20 cellular contexts compared by ENCODE assay signal in genomic region chr6:121651420-121651819, GRCh38.
DNase-seq lines count a peak whose midpoint lies in the region; FAIRE-seq and TF ChIP-seq lines count a peak whose summit lies in the region.
"Had no signal": no experiment of that assay in that cellular context is flagged by ENCODE, and none has a peak within 500 bp of the region (broad histone marks: within the 10 kb centered on the region; RNA-seq: fewer than 3 reads in every experiment).

No MANE protein-coding gene starts in this region.

- no peak overlapping the region for H4K5ac ChIP-seq in mesendoderm (ENCODE audit: low read length)

- H3K27ac ChIP-seq in endothelial cell of umbilical vein (ENCODE audit: insufficient read depth, low read depth, low read length) (peak overlapping the region; percentile 98), smooth muscle cell (ENCODE audit: low read depth) (peak overlapping the region; percentile 21), mesendoderm (ENCODE audit: low read depth, low read length) (no peak overlapping the region)
- H3K27ac ChIP-seq: epithelial cell of prostate, GM23248, RWPE1 had no signal

- no peaks in the 10 kb centered on the region for H3K9me3 Mint-ChIP-seq in activated naive CD4-positive, alpha-beta T cell treated with anti-CD3 and anti-CD28 coated beads, Interleukin-2, amount 10 ng/mL, durations not matched to agents 7 days and 5 days
- H3K9me3 Mint-ChIP-seq: central memory CD8-positive, alpha-beta T cell; neural crest cell had no signal

- H3K27me3 Mint-ChIP-seq in activated naive CD4-positive, alpha-beta T cell treated with anti-CD3 and anti-CD28 coated beads, Interleukin-2, amount 10 ng/mL, durations not matched to agents 7 days and 5 days, result no peaks in the 10 kb centered on the region
- H3K27me3 Mint-ChIP-seq: central memory CD8-positive, alpha-beta T cell had no signal

- H3K36me3 ChIP-seq in endothelial cell of umbilical vein (ENCODE audit: control insufficient read depth in 2 of 2, extremely low read depth in 1 of 2, insufficient read depth in 2 of 2, low read length in 2 of 2), result no peaks in the 10 kb centered on the region
- no peaks in the 10 kb centered on the region for H3K36me3 ChIP-seq in smooth muscle cell (ENCODE audit: low read depth)
- H3K36me3 ChIP-seq in mesendoderm (ENCODE audit: control insufficient read depth, insufficient read depth, low read length), result no peaks in the 10 kb centered on the region

- intact Hi-C loops in endothelial cell of umbilical vein (cut with micrococcal nuclease), result loop anchor here (1.0 to 5.0 kb wide), 3 partner anchors 76 to 381 kb away; no protein-coding TSS in a partner anchor

- H3K9ac ChIP-seq in endothelial cell of umbilical vein (replicated peaks; ENCODE audit: extremely low read depth, insufficient read depth, low read length) (peak overlapping the region; percentile 77), smooth muscle cell (ENCODE audit: low read depth) (no peak overlapping the region), mesendoderm (ENCODE audit: low read length) (no peak overlapping the region)
- H3K9ac ChIP-seq: GM23248 had no signal

- H3K27me3 ChIP-seq in endothelial cell of umbilical vein (ENCODE audit: control insufficient read depth in 2 of 2, insufficient read depth in 2 of 2, low read length in 2 of 2) (no peaks in the 10 kb centered on the region), smooth muscle cell (ENCODE audit: low read depth) (no peaks in the 10 kb centered on the region), mesendoderm (ENCODE audit: insufficient read depth, low read length, poor library complexity) (no peaks in the 10 kb centered on the region)

- no peak overlapping the region for H3K23ac ChIP-seq in mesendoderm (ENCODE audit: low read length)

- no peaks in the 10 kb centered on the region for H3K79me1 ChIP-seq in mesendoderm (ENCODE audit: low read length)

- H2BK120ac ChIP-seq in mesendoderm (ENCODE audit: low read depth, low read length), result no peak overlapping the region

- H3K4me1 ChIP-seq in endothelial cell of umbilical vein (ENCODE audit: control insufficient read depth, extremely low read depth, insufficient read depth, low read length) (peaks cover 42% of the 10 kb centered on the region), smooth muscle cell (ENCODE audit: low read depth) (no peaks in the 10 kb centered on the region), mesendoderm (ENCODE audit: control insufficient read depth, low read depth, low read length) (peaks cover 2% of the 10 kb centered on the region)

- no peak overlapping the region for H3K4me3 Mint-ChIP-seq in activated naive CD4-positive, alpha-beta T cell treated with anti-CD3 and anti-CD28 coated beads, Interleukin-2, amount 10 ng/mL, durations not matched to agents 7 days and 5 days
- H3K4me3 Mint-ChIP-seq: central memory CD8-positive, alpha-beta T cell; neural crest cell had no signal

- dilution Hi-C loops in endothelial cell of umbilical vein (cut with MboI; ENCODE audit: extremely low pct_ligation_motif_present, low sequenced_read_pairs), result no loop called here

- peaks cover 37% of the 10 kb centered on the region for H3K4me1 Mint-ChIP-seq in activated naive CD4-positive, alpha-beta T cell treated with anti-CD3 and anti-CD28 coated beads, Interleukin-2, amount 10 ng/mL, durations not matched to agents 7 days and 5 days
- H3K4me1 Mint-ChIP-seq: central memory CD8-positive, alpha-beta T cell; neural crest cell had no signal

- H3K4ac ChIP-seq in mesendoderm (ENCODE audit: low read depth, low read length), result no peak overlapping the region

- TF ChIP-seq POLR2A in endothelial cell of umbilical vein (IDR thresholded peaks at IDR 0.05; ENCODE audit: low read depth, low read length), result peak; percentile 21

- no peak overlapping the region for H3K56ac ChIP-seq in mesendoderm (ENCODE audit: low read length)

- H3K4me3 ChIP-seq in endothelial cell of umbilical vein (replicated peaks in 1 of 3; ENCODE audit: insufficient read depth in 1 of 3, low read depth in 1 of 3, low read length in 3 of 3) (peak overlapping the region in 1 of 3 experiments; percentile 57), smooth muscle cell (no peak overlapping the region), mesendoderm (ENCODE audit: low read length) (no peak overlapping the region)
- H3K4me3 ChIP-seq: GM23248, lung had no signal

- H3K4me2 ChIP-seq in endothelial cell of umbilical vein (ENCODE audit: insufficient read depth, low read length) (peak overlapping the region; percentile 75), smooth muscle cell (no peak overlapping the region), mesendoderm (ENCODE audit: low read length) (no peak overlapping the region)

- no peak overlapping the region for H2BK5ac ChIP-seq in mesendoderm (ENCODE audit: low read length)

- BruUV-seq in endothelial cell of umbilical vein (replicated peaks; lab: Mats Ljungman, UMichigan), result no TSS peak

- POLR2A ChIA-PET in endothelial cell of umbilical vein (lab: Charles Lee), result no interaction called here

- H3K9me3 ChIP-seq in endothelial cell of umbilical vein (replicated peaks; ENCODE audit: control insufficient read depth, insufficient read depth, low read length) (no peaks in the 10 kb centered on the region), smooth muscle cell (replicated peaks; ENCODE audit: low read depth) (no peaks in the 10 kb centered on the region)

- DNase-seq in activated naive CD4-positive, alpha-beta T cell treated with anti-CD3 and anti-CD28 coated beads, Interleukin-2, amount 10 ng/mL, durations not matched to agents 7 days and 5 days, result peak; percentile 46
- no peak for DNase-seq in activated naive CD4-positive, alpha-beta T cell (lab: John Stamatoyannopoulos, UW)
- peak; percentile 37 for DNase-seq in M059J (ENCODE audit: low read depth)
- DNase-seq in endothelial cell of umbilical vein (ENCODE audit: low read depth, low spot score), result peak; percentile 96
- DNase-seq in smooth muscle cell (lab: John Stamatoyannopoulos, UW; ENCODE audit: unreplicated experiment), result no peak
- no peak for DNase-seq in NK-92 (lab: John Stamatoyannopoulos, UW; ENCODE audit: unreplicated experiment)
- no peak for DNase-seq in stimulated activated CD4-positive, alpha-beta T cell treated with anti-CD3 and anti-CD28 coated beads, Interleukin-4, amount 100 ng/mL, for 1 hour
- DNase-seq in mesendoderm, result no peak
- DNase-seq: activated CD4-positive, alpha-beta T cell treated with anti-CD3 and anti-CD28 coated beads for 4 hours; COR-L47; GM23248; hypothalamus; Karpas-422; NCI-H187; NCI-H69 had no signal

- H3F3A ChIP-seq in smooth muscle cell (ENCODE audit: low read depth), result no peaks in the 10 kb centered on the region

- no peak overlapping the region for H2AK5ac ChIP-seq in mesendoderm (ENCODE audit: low read length)

- no peaks in the 10 kb centered on the region for H3K9me1 ChIP-seq in endothelial cell of umbilical vein (replicated peaks; ENCODE audit: control insufficient read depth, extremely low read depth, insufficient read depth, low read length)

- H3K27ac Mint-ChIP-seq in activated naive CD4-positive, alpha-beta T cell treated with anti-CD3 and anti-CD28 coated beads, Interleukin-2, amount 10 ng/mL, durations not matched to agents 7 days and 5 days, result peak overlapping the region; percentile 88

- H4K20me1 ChIP-seq in endothelial cell of umbilical vein (replicated peaks; ENCODE audit: control insufficient read depth, extremely low read depth, insufficient read depth, low read length) (no peaks in the 10 kb centered on the region), smooth muscle cell (ENCODE audit: low read depth) (no peaks in the 10 kb centered on the region)

- TF ChIP-seq CTCF in endothelial cell of umbilical vein (IDR thresholded peaks at IDR 0.05; ENCODE audit: extremely low read depth in 1 of 2, insufficient read depth in 1 of 2, low read depth in 1 of 2, low read length in 2 of 2) (no peak), smooth muscle cell (IDR thresholded peaks at IDR 0.05; ENCODE audit: borderline replicate concordance, insufficient read depth, poor library complexity, severe bottlenecking) (no peak)

- H4K8ac ChIP-seq in mesendoderm (ENCODE audit: low read depth, low read length), result no peak overlapping the region

- H2AFZ ChIP-seq in endothelial cell of umbilical vein (ENCODE audit: low read depth, low read length) (no peak overlapping the region), smooth muscle cell (ENCODE audit: low read depth) (peak overlapping the region; percentile 26)
- H2AFZ ChIP-seq: GM23248 had no signal

- peak; percentile 81 for FAIRE-seq in endothelial cell of umbilical vein (lab: Jason Lieb, UNC)

- H3K36me3 Mint-ChIP-seq in activated naive CD4-positive, alpha-beta T cell treated with anti-CD3 and anti-CD28 coated beads, Interleukin-2, amount 10 ng/mL, durations not matched to agents 7 days and 5 days, result no peaks in the 10 kb centered on the region

- WGBS in smooth muscle cell (ENCODE audit: low lambda C conversion rate), result 62% methylated on average over 1 of the region's 1 CpG
- WGBS in mesendoderm (ENCODE audit: extremely low coverage, insufficient coverage, low lambda C conversion rate), result no CpG with 5 or more reads among the region's 1 CpG

- H3K18ac ChIP-seq in mesendoderm (ENCODE audit: low read length), result no peak overlapping the region

- CTCF ChIA-PET in activated naive CD4-positive, alpha-beta T cell treated with anti-CD3 and anti-CD28 coated beads, Interleukin-2, amount 10 ng/mL, durations not matched to agents 7 days and 5 days (lab: Charles Lee), result no interaction called here
- CTCF ChIA-PET in endothelial cell of umbilical vein (lab: Charles Lee), result interaction anchor here (0.9 to 1.2 kb wide), 2 partner anchors 190 to 207 kb away, joined by 3 read pairs; no protein-coding TSS in a partner anchor

- H2BK15ac ChIP-seq in mesendoderm (replicated peaks; ENCODE audit: low read depth), result no peak overlapping the region

- H3K79me2 ChIP-seq in endothelial cell of umbilical vein (ENCODE audit: control insufficient read depth, insufficient read depth, low read length) (no peaks in the 10 kb centered on the region), smooth muscle cell (ENCODE audit: low read depth) (no peaks in the 10 kb centered on the region), mesendoderm (ENCODE audit: control insufficient read depth, insufficient read depth, low read length) (no peaks in the 10 kb centered on the region)

TF ChIP-seq in endothelial cell of umbilical vein, 7 proteins besides CTCF, POLR2A, EP300 and RAD21 (continues in another document):
- TF ChIP-seq EZH2 (IDR thresholded peaks at IDR 0.05; ENCODE audit: borderline replicate concordance, low read depth, low read length, severe bottlenecking) (no peak), JUN (IDR thresholded peaks at IDR 0.05; ENCODE audit: borderline replicate concordance, insufficient read depth, insufficient read length, low read depth) (peak; percentile 67), MAX (IDR thresholded peaks at IDR 0.05; ENCODE audit: insufficient read depth, insufficient read length) (peak; percentile 85), GATA2 (IDR thresholded peaks at IDR 0.05; ENCODE audit: insufficient read depth, insufficient read length, low read depth, low read length) (peak; percentile 64), FOS (IDR thresholded peaks at IDR 0.05; ENCODE audit: borderline replicate concordance, insufficient read depth, low read length) (no peak), MYC (IDR thresholded peaks at IDR 0.05; ENCODE audit: low read depth, low read length) (peak; percentile 72)

Comparison
In these comparisons a context has a peak if more than half of its experiments do, and no peak if none do; other contexts are left out.
1. DNase-seq: peak in activated naive CD4-positive, alpha-beta T cell treated with anti-CD3 and anti-CD28 coated beads, Interleukin-2, amount 10 ng/mL, durations not matched to agents 7 days and 5 days (single experiment), M059J (single experiment) and endothelial cell of umbilical vein (single experiment); none in activated naive CD4-positive, alpha-beta T cell (0 of 4), smooth muscle cell (single experiment), NK-92 (single experiment), stimulated activated CD4-positive, alpha-beta T cell treated with anti-CD3 and anti-CD28 coated beads, Interleukin-4, amount 100 ng/mL, for 1 hour (single experiment) and mesendoderm (single experiment).